8 cellular contexts compared by ENCODE assay signal in genomic region chr16:87868254-87869029, GRCh38. TPM values are rescaled to one million over a fixed set of nuclear protein-coding genes. Genes with fewer than 3 reads are reported as not detected.
DNase-seq lines count a peak whose midpoint lies in the region; ATAC-seq, FAIRE-seq and TF ChIP-seq lines count a peak whose summit lies in the region.
"Not testable (repeated sequence)": the region's sequence is repeated elsewhere in the genome, so short reads cannot be mapped to it uniquely, and the experiment has no call there.

No MANE protein-coding gene starts in this region.

- H3K9me3 ChIP-seq in K562 (replicated peaks; ENCODE audit: control insufficient read depth, insufficient read depth, low read depth, low read length); cardiac muscle cell (ENCODE audit: low read depth); stomach: not testable (repeated sequence)

- TF ChIP-seq CTCF in HFFc6 (IDR thresholded peaks at IDR 0.05); NB4 (IDR thresholded peaks at IDR 0.05; ENCODE audit: low read depth, low read length); WTC11 (IDR thresholded peaks at IDR 0.05); K562 (IDR thresholded peaks at IDR 0.05 in 2 of 3, conservative IDR thresholded peaks at IDR 0.05 in 1 of 3; ENCODE audit: insufficient read depth in 2 of 3, low read depth in 1 of 3, low read length in 3 of 3); cardiac muscle cell (IDR thresholded peaks at IDR 0.05; ENCODE audit: low read depth, low read length); stomach (IDR thresholded peaks at IDR 0.05): not testable (repeated sequence)

- H3K4me2 ChIP-seq in K562 (ENCODE audit: insufficient read depth, low read length) = peak overlapping the region; percentile 88

- not testable (repeated sequence) for TF ChIP-seq EP300 in K562 (IDR thresholded peaks at IDR 0.05; ENCODE audit: low read length); stomach (IDR thresholded peaks at IDR 0.05)

- H3K36me3 ChIP-seq in K562 (ENCODE audit: control insufficient read depth, insufficient read depth, low read length) = peaks cover 26% of the 10 kb centered on the region; the same call in 2 of the 3 replicates
- not testable (repeated sequence) for H3K36me3 ChIP-seq in cardiac muscle cell, stomach

- H3K4me3 Mint-ChIP-seq in HFFc6 (peak overlapping the region; percentile 96), WTC11 (peak overlapping the region; percentile 87)

- H3K36me3 Mint-ChIP-seq in HFFc6 (ENCODE audit: low read depth) = not testable (repeated sequence)
- H3K36me3 Mint-ChIP-seq in WTC11 = peaks cover 20% of the 10 kb centered on the region

- not testable (repeated sequence) for TF ChIP-seq RAD21 in K562 (CRISPR knock-in tag; conservative IDR thresholded peaks at IDR 0.05 in 1 of 2, IDR thresholded peaks at IDR 0.05 in 1 of 2)

- H3K9me1 ChIP-seq in K562 (ENCODE audit: control insufficient read depth, insufficient read depth, low read length) = not testable (repeated sequence)

- FAIRE-seq in K562 (lab: Jason Lieb, UNC) = not testable (repeated sequence)

- H3K9ac ChIP-seq in K562 (ENCODE audit: insufficient read depth in 1 of 2, low read depth in 2 of 2, low read length in 2 of 2) = peak overlapping the region; percentile 74 to 95

- not testable (repeated sequence) for H3K27me3 ChIP-seq in K562 (ENCODE audit: control insufficient read depth in 2 of 2, insufficient read depth in 2 of 2, low read length in 2 of 2); cardiac muscle cell; stomach

- intact Hi-C loops in K562 (cut with micrococcal nuclease); stomach (cut with DNase I; ENCODE audit: low total_unique reads): not testable (repeated sequence)

- 1% methylated on average over 31 of the region's 37 CpGs for WGBS in K562 (ENCODE audit: insufficient coverage, low coverage, missing lambda C conversion rate)
- WGBS in stomach, 5 donors = 4 to 12% (median 5%) methylated on average over 32 to 37 of the region's 37 CpGs

- peak overlapping the region; percentile 98 for H3K27ac Mint-ChIP-seq in HFFc6
- H3K27ac Mint-ChIP-seq in WTC11 = not testable (repeated sequence)

- peaks cover 28 to 33% of the 10 kb centered on the region in 2 experiments for H3K4me1 ChIP-seq in K562 (replicated peaks in 1 of 2; ENCODE audit: control insufficient read depth in 2 of 2, insufficient read depth in 2 of 2, low read length in 2 of 2)
- peaks cover 13% of the 10 kb centered on the region for H3K4me1 ChIP-seq in cardiac muscle cell (ENCODE audit: low read depth)
- H3K4me1 ChIP-seq in stomach = peaks cover 38 to 86% (median 44%) of the 10 kb centered on the region in 4 donors

- H3K9me3 Mint-ChIP-seq in HFFc6, WTC11: not testable (repeated sequence)

- H3K4me3 ChIP-seq in NB4 (ENCODE audit: low read depth, low read length) (peak overlapping the region; percentile 77), K562 (peak overlapping the region; percentile 74), cardiac muscle cell (peak overlapping the region; percentile 44), stomach (peak overlapping the region; percentile 50 to 59 (median 52))

- peak; percentile 92 for DNase-seq in EH (ENCODE audit: low read depth)
- peak; percentile 91 for DNase-seq in HFFc6
- DNase-seq in NB4 (ENCODE audit: low read depth) = peak; percentile 72
- not testable (repeated sequence) for DNase-seq in WTC11 (ENCODE audit: low spot score); stomach
- DNase-seq in K562 (ENCODE audit: extremely low read depth in 1 of 4, low spot score in 3 of 4) = peak in 3 of 4 experiments; percentile 10 to 44 (median 11)
- peak in 1 of 2 donors; percentile 82 for DNase-seq in cardiac muscle cell (ENCODE audit: low read depth in 1 of 2, low spot score in 1 of 2)
- DNase-seq in non-pigmented ciliary epithelial cell (ENCODE audit: low read depth) = peak; percentile 71

- not testable (repeated sequence) for ATAC-seq in WTC11
- peak; percentile 7 for ATAC-seq in K562

- H3K4me1 Mint-ChIP-seq in HFFc6 (ENCODE audit: low read depth) = peaks cover 53% of the 10 kb centered on the region
- H3K4me1 Mint-ChIP-seq in WTC11 = peaks cover 72% of the 10 kb centered on the region

- not testable (repeated sequence) for TF ChIP-seq POLR2A in NB4 (IDR thresholded peaks at IDR 0.05; ENCODE audit: extremely low read depth, insufficient read length); K562 (conservative IDR thresholded peaks at IDR 0.05); stomach (IDR thresholded peaks at IDR 0.05)

- H3K27ac ChIP-seq in K562 (ENCODE audit: extremely low read depth, low read depth, low read length) = peak overlapping the region; percentile 67
- not testable (repeated sequence) for H3K27ac ChIP-seq in cardiac muscle cell
- H3K27ac ChIP-seq in stomach = peak overlapping the region; percentile 54 to 89 (median 85)

- POLR2A ChIA-PET in WTC11 (lab: Charles Lee) = interaction anchor here (0.8 to 3.7 kb wide), 6 partner anchors 16 to 89 kb away, joined by 3 to 45 read pairs (median 6); no protein-coding TSS in a partner anchor
- POLR2A ChIA-PET in K562 (lab: Yijun Ruan, JAX) = interaction anchor here (0.5 to 6.8 kb wide), 7 partner anchors 9 to 99 kb away, joined by 3 to 70 read pairs (median 6); no protein-coding TSS in a partner anchor

- not testable (repeated sequence) for H3K27me3 Mint-ChIP-seq in HFFc6 (ENCODE audit: insufficient read depth)
- peaks cover 71% of the 10 kb centered on the region for H3K27me3 Mint-ChIP-seq in WTC11 (ENCODE audit: low read depth)

- CTCF ChIA-PET in WTC11 (lab: Charles Lee) = interaction anchor here (9.3 to 13.1 kb wide), 2 partner anchors 18 to 88 kb away, joined by 192 to 234 read pairs; no protein-coding TSS in a partner anchor
- CTCF ChIA-PET in K562 (lab: Yijun Ruan, JAX; ENCODE audit: low intra/inter-chr PET ratio) = not testable (repeated sequence)

- in situ Hi-C loops in K562 (cut with MboI) = not testable (repeated sequence)

- TSS peak; percentile 64 for BruUV-seq in K562 (replicated peaks; lab: Mats Ljungman, UMichigan)

- H4K20me1 ChIP-seq in K562 (replicated peaks; ENCODE audit: control insufficient read depth, insufficient read depth, low read length) = peaks cover 24% of the 10 kb centered on the region

- H2AFZ ChIP-seq in K562 (ENCODE audit: low read depth, low read length) = not testable (repeated sequence)

- H3K79me2 ChIP-seq in K562 (ENCODE audit: control insufficient read depth, insufficient read depth, low read length) = peaks cover 54% of the 10 kb centered on the region

TF ChIP-seq in WTC11, 78 proteins besides CTCF, POLR2A, EP300 and RAD21:
- TF ChIP-seq GABPB1 (CRISPR knock-in tag; IDR thresholded peaks at IDR 0.05) = peak; percentile 65; the same call in 1 of the 2 replicates

TF ChIP-seq in K562, 482 proteins besides CTCF, POLR2A, EP300 and RAD21 (continues in another document):
- TF ChIP-seq SIN3A (IDR thresholded peaks at IDR 0.05; ENCODE audit: borderline replicate concordance in 2 of 2, control insufficient read depth in 1 of 2, low read depth in 2 of 2, low read length in 2 of 2) (peak in 1 of 2 experiments; percentile 24; a peak in 1 of 4 replicates), HBP1 (CRISPR knock-in tag; IDR thresholded peaks at IDR 0.05) (peak; percentile 94), MYC (IDR thresholded peaks at IDR 0.05; ENCODE audit: low read depth, low read length) (peak; percentile 66), MYC (CRISPR knock-in tag; IDR thresholded peaks at IDR 0.05; ENCODE audit: borderline replicate concordance, low read depth) (0 out of 2 replicates have a peak, but pooled peaks have one; percentile 56), HDAC1 (IDR thresholded peaks at IDR 0.05) (peak in 1 of 2 experiments; percentile 86; a peak in 2 of 4 replicates)

RNA-seq across cellular contexts. Expression of gene SLC7A5, which starts 0.9 kb away (rescaled TPM):
- total RNA-seq in HFFc6 (2021; fragmentation: NEBNext Ultra II Directional; extraction: Animal tissue kit (Norgen Biotek cat#: 25700)) = 100 to 1,000 TPM; 112 to 133 (median 124) TPM
- 105 to 197 TPM (median 107 TPM) in 3 replicates for total RNA-seq in WTC11 (2021)
- total RNA-seq in K562 (2011; cell fraction: chromatin; rRNA removed; ENCODE audit: low replicate concordance) = 56.8 and 152 TPM in 2 replicates
- 157 and 188 TPM in 2 replicates for total RNA-seq in K562 (2011; cell fraction: nucleolus; rRNA removed)
- 147 and 156 TPM in 2 replicates for total RNA-seq in K562 (2011; cell fraction: nucleoplasm; rRNA removed)
- total RNA-seq in K562 (2014; rRNA removed) = 60.8 and 75.7 TPM in 2 replicates
- total RNA-seq in K562 (2014; rRNA removed; fragmentation: Illumina TruSeq; extraction: Trizol) = 16.9 and 18.6 TPM in 2 replicates
- 18.2 and 21.2 TPM in 2 replicates for total RNA-seq in K562 (2015; rRNA removed; fragmentation: Illumina TruSeq; extraction: Trizol)
- total RNA-seq in K562 (2021) = 187 and 220 TPM in 2 replicates
- 14.2 and 19.4 TPM in 2 replicates for polyA plus RNA-seq in K562 (2011; rRNA removed)
- polyA plus RNA-seq in K562 (2011; cell fraction: cytosol; rRNA removed) = 25.5 and 34.2 TPM in 2 replicates
- polyA plus RNA-seq in K562 (2011; cell fraction: nucleus; rRNA removed) = 35.3 and 43.3 TPM in 2 replicates
- 65.7 and 239 TPM in 2 replicates for polyA plus RNA-seq in K562 (2012)
- 97.4 and 161 TPM in 2 replicates for polyA plus RNA-seq in K562 (2014; fragmentation: Illumina TruSeq; extraction: Trizol)
- 1 to 10 TPM; 1.9 to 4.9 TPM for polyA plus RNA-seq in K562 (2014; fragmentation: Nextera tagmentation; extraction: Ambion mirVana)
- polyA plus RNA-seq in K562 (2014; rRNA removed) = 78.0 and 83.8 TPM in 2 replicates
- 11.7 and 15.5 TPM in 2 replicates for polyA minus RNA-seq in K562 (2011; rRNA and poly(A)+ RNA removed)
- 39.4 and 72.3 TPM in 2 replicates for polyA minus RNA-seq in K562 (2011; cell fraction: cytosol; rRNA and poly(A)+ RNA removed)
- polyA minus RNA-seq in K562 (2011; cell fraction: nucleus; rRNA and poly(A)+ RNA removed) = 18.2 and 21.2 TPM in 2 replicates
- 5.4 and 7.4 TPM in 2 replicates for total RNA-seq in cardiac muscle cell
- polyA plus RNA-seq in cardiac muscle cell = 6.7 and 8.2 TPM in 2 replicates
- 10 to 100 TPM in 3 of 5 donors, 1 to 10 TPM in 2; 1.4 to 24.1 (median 11.0) TPM for total RNA-seq in stomach
- polyA plus RNA-seq in stomach = 10 to 100 TPM in 1 of 3 donors, 1 to 10 TPM in 2; 3.5 to 74.8 (median 9.0) TPM
